14 cellular contexts compared by ENCODE assay signal in genomic region chr3:46912986-46913385, GRCh38. TPM values are rescaled to one million over a fixed set of nuclear protein-coding genes. Genes with fewer than 3 reads are reported as not detected.
DNase-seq lines count a peak whose midpoint lies in the region; ATAC-seq and TF ChIP-seq lines count a peak whose summit lies in the region.
"Had no signal": no experiment of that assay in that cellular context is flagged by ENCODE, and none has a peak within 500 bp of the region (broad histone marks: within the 10 kb centered on the region; RNA-seq: fewer than 3 reads in every experiment).

No MANE protein-coding gene starts in this region.

- peaks cover 20% of the 10 kb centered on the region for H3K4me1 Mint-ChIP-seq in T-helper 17 cell
- H3K4me1 Mint-ChIP-seq in activated T-helper 17 cell treated with anti-CD3 and anti-CD28 coated beads, Interleukin-2, amount 50 U/mL, for 72 hours: peaks cover 15% of the 10 kb centered on the region
- peaks cover 16% of the 10 kb centered on the region for H3K4me1 Mint-ChIP-seq in activated CD8-positive, alpha-beta T cell treated with anti-CD3 and anti-CD28 coated beads, Interleukin-2, amount 10 ng/mL, durations not matched to agents 7 days and 5 days (ENCODE audit: low read depth)

- H3K4me3 ChIP-seq in heart right ventricle (no peak overlapping the region), spleen (no peak overlapping the region)
- H3K4me3 ChIP-seq: GM23338 had no signal

- peak overlapping the region; percentile 79 for H3K27ac Mint-ChIP-seq in T-helper 17 cell
- no peak overlapping the region for H3K27ac Mint-ChIP-seq in activated T-helper 17 cell treated with anti-CD3 and anti-CD28 coated beads, Interleukin-2, amount 50 U/mL, for 72 hours
- H3K27ac Mint-ChIP-seq in activated CD8-positive, alpha-beta T cell treated with anti-CD3 and anti-CD28 coated beads, Interleukin-2, amount 10 ng/mL, durations not matched to agents 7 days and 5 days: no peak overlapping the region
- H3K27ac Mint-ChIP-seq: CD4-positive, CD25-positive, alpha-beta regulatory T cell; GM23338; HFFc6 had no signal

- H3K4me1 ChIP-seq in heart right ventricle: peaks cover 9 to 34% (median 24%) of the 10 kb centered on the region in 9 donors
- H3K4me1 ChIP-seq in spleen: peaks cover 3 to 29% (median 19%) of the 10 kb centered on the region in 6 donors
- H3K4me1 ChIP-seq: Caco-2 had no signal

- H3K9me3 ChIP-seq in heart right ventricle (peaks cover 0 to 10% (median 0%) of the 10 kb centered on the region in 11 donors), T-helper 17 cell (ENCODE audit: control insufficient read depth, low read length, poor library complexity, severe bottlenecking) (no peaks in the 10 kb centered on the region), spleen (peaks cover 0 to 8% (median 0%) of the 10 kb centered on the region in 8 donors)
- H3K9me3 ChIP-seq: BE2C, Caco-2 had no signal

- H3K27me3 ChIP-seq in heart right ventricle: no peaks in the 10 kb centered on the region
- H3K27me3 ChIP-seq in spleen (replicated peaks in 1 of 7): no peaks in the 10 kb centered on the region
- H3K27me3 ChIP-seq: BE2C had no signal

- TF ChIP-seq POLR2A in spleen (IDR thresholded peaks at IDR 0.05): no peak

- POLR2A ChIA-PET in activated CD8-positive, alpha-beta T cell treated with anti-CD3 and anti-CD28 coated beads, Interleukin-2, amount 10 ng/mL, durations not matched to agents 7 days and 5 days (lab: Charles Lee): interaction anchor here (0.6 to 1.3 kb wide), 3 partner anchors 9 to 224 kb away, joined by 3 to 4 read pairs (median 3); partner anchors contain the start of gene NBEAL2

- no peaks in the 10 kb centered on the region for H3K27me3 Mint-ChIP-seq in T-helper 17 cell
- no peaks in the 10 kb centered on the region for H3K27me3 Mint-ChIP-seq in activated T-helper 17 cell treated with anti-CD3 and anti-CD28 coated beads, Interleukin-2, amount 50 U/mL, for 72 hours
- no peaks in the 10 kb centered on the region for H3K27me3 Mint-ChIP-seq in activated CD8-positive, alpha-beta T cell treated with anti-CD3 and anti-CD28 coated beads, Interleukin-2, amount 10 ng/mL, durations not matched to agents 7 days and 5 days (ENCODE audit: low read depth)
- H3K27me3 Mint-ChIP-seq: CD4-positive, CD25-positive, alpha-beta regulatory T cell had no signal

- peaks cover 2% of the 10 kb centered on the region for H3K36me3 Mint-ChIP-seq in T-helper 17 cell (ENCODE audit: low read depth)
- H3K36me3 Mint-ChIP-seq in activated T-helper 17 cell treated with anti-CD3 and anti-CD28 coated beads, Interleukin-2, amount 50 U/mL, for 72 hours (ENCODE audit: low read depth): peaks cover 29% of the 10 kb centered on the region
- peaks cover 26% of the 10 kb centered on the region for H3K36me3 Mint-ChIP-seq in activated CD8-positive, alpha-beta T cell treated with anti-CD3 and anti-CD28 coated beads, Interleukin-2, amount 10 ng/mL, durations not matched to agents 7 days and 5 days (ENCODE audit: low read depth)

- intact Hi-C loops in left cardiac atrium (cut with DNase I): no loop called here
- intact Hi-C loops in heart right ventricle (cut with DNase I): no loop called here
- intact Hi-C loops in spleen (cut with DNase I; ENCODE audit: low total_unique reads): no loop called here

- DNase-seq in left cardiac atrium (peak; percentile 3), heart right ventricle (no peak), T-helper 17 cell (no peak), spleen (peak; percentile 7), SKM-1 (lab: John Stamatoyannopoulos, UW; ENCODE audit: unreplicated experiment) (no peak)
- no peak for DNase-seq in activated CD8-positive, alpha-beta T cell treated with anti-CD3 and anti-CD28 coated beads, Interleukin-2, amount 10 ng/mL, durations not matched to agents 7 days and 5 days
- DNase-seq: Caco-2; CD4-positive, CD25-positive, alpha-beta regulatory T cell; HFFc6 had no signal

- H3K9me3 Mint-ChIP-seq in activated T-helper 17 cell treated with anti-CD3 and anti-CD28 coated beads, Interleukin-2, amount 50 U/mL, for 72 hours: no peaks in the 10 kb centered on the region
- H3K9me3 Mint-ChIP-seq in activated CD8-positive, alpha-beta T cell treated with anti-CD3 and anti-CD28 coated beads, Interleukin-2, amount 10 ng/mL, durations not matched to agents 7 days and 5 days (ENCODE audit: insufficient read depth): no peaks in the 10 kb centered on the region

- no peak for ATAC-seq in left cardiac atrium
- ATAC-seq in heart right ventricle: no peak
- ATAC-seq in T-helper 17 cell: no peak
- peak; percentile 22 for ATAC-seq in activated T-helper 17 cell treated with anti-CD3 and anti-CD28 coated beads, Interleukin-2, amount 50 U/mL, for 72 hours (replicated peaks)
- no peak for ATAC-seq in activated CD8-positive, alpha-beta T cell treated with anti-CD3 and anti-CD28 coated beads, Interleukin-2, amount 10 ng/mL, durations not matched to agents 7 days and 5 days
- ATAC-seq: GM23338, HCT116 had no signal

- no peak overlapping the region for H3K4me3 Mint-ChIP-seq in T-helper 17 cell
- H3K4me3 Mint-ChIP-seq in activated T-helper 17 cell treated with anti-CD3 and anti-CD28 coated beads, Interleukin-2, amount 50 U/mL, for 72 hours: no peak overlapping the region
- no peak overlapping the region for H3K4me3 Mint-ChIP-seq in activated CD8-positive, alpha-beta T cell treated with anti-CD3 and anti-CD28 coated beads, Interleukin-2, amount 10 ng/mL, durations not matched to agents 7 days and 5 days
- H3K4me3 Mint-ChIP-seq: CD4-positive, CD25-positive, alpha-beta regulatory T cell; GM23338; HFFc6 had no signal

- H3K27ac ChIP-seq in heart right ventricle: no peak overlapping the region
- H3K27ac ChIP-seq in spleen: no peak overlapping the region

- WGBS in heart right ventricle, 2 donors: 95 to 97% methylated on average over 3 of the region's 3 CpGs
- WGBS in spleen, 5 donors: 90 to 94% (median 93%) methylated on average over 3 of the region's 3 CpGs

- TF ChIP-seq CTCF in heart right ventricle (IDR thresholded peaks at IDR 0.05) (no peak), spleen (IDR thresholded peaks at IDR 0.05 in 8 of 11, conservative IDR thresholded peaks at IDR 0.05 in 3 of 11) (no peak)

- CTCF ChIA-PET in activated CD8-positive, alpha-beta T cell treated with anti-CD3 and anti-CD28 coated beads, Interleukin-2, amount 10 ng/mL, durations not matched to agents 7 days and 5 days (lab: Charles Lee): interaction anchor here (0.7 to 1.3 kb wide), 2 partner anchors 85 to 86 kb away, joined by 3 to 4 read pairs; no protein-coding TSS in a partner anchor

- peaks cover 0 to 21% (median 12%) of the 10 kb centered on the region in 9 donors for H3K36me3 ChIP-seq in heart right ventricle
- peaks cover 0 to 30% (median 13%) of the 10 kb centered on the region in 6 donors for H3K36me3 ChIP-seq in spleen
- H3K36me3 ChIP-seq: BE2C had no signal

RNA-seq across cellular contexts. Expression of gene PTH1R, which starts 35.5 kb away (rescaled TPM):
- total RNA-seq in left cardiac atrium (10 to 100 TPM in 1 of 2 donors, 1 to 10 TPM in 1; 5.4 to 10.0 TPM), heart right ventricle (10 to 100 TPM in 2 of 10 donors, 1 to 10 TPM in 8; 1.5 to 18.5 (median 3.0) TPM), T-helper 17 cell (not detected), spleen (10 to 100 TPM in 6 of 7 donors, 1 to 10 TPM in 1; 5.1 to 38.7 (median 21.9) TPM)
- polyA plus RNA-seq in heart right ventricle (10 to 100 TPM; 12.8 to 89.8 TPM), spleen (100 to 1,000 TPM in 1 of 3 donors, 10 to 100 TPM in 2; 61.8 to 190 (median 67.1) TPM)
- total RNA-seq in activated T-helper 17 cell treated with anti-CD3 and anti-CD28 coated beads, Interleukin-2, amount 50 U/mL, for 72 hours: not detected
- total RNA-seq in activated CD8-positive, alpha-beta T cell treated with anti-CD3 and anti-CD28 coated beads, Interleukin-2, amount 10 ng/mL, durations not matched to agents 7 days and 5 days: not detected
- total RNA-seq: CD4-positive, CD25-positive, alpha-beta regulatory T cell had no signal
- polyA plus RNA-seq: CD4-positive, CD25-positive, alpha-beta regulatory T cell had no signal

RNA-seq across cellular contexts. Expression of gene MYL3, which starts 49.7 kb away (rescaled TPM):
- total RNA-seq in left cardiac atrium: 100 to 1,000 TPM; 157 to 557 TPM
- 1,000 to 10,000 TPM; 5,377 to 9,904 (median 7,431) TPM for total RNA-seq in heart right ventricle
- polyA plus RNA-seq in heart right ventricle: 1,000 to 10,000 TPM; 7,541 to 8,578 TPM
- not detected for total RNA-seq in T-helper 17 cell
- total RNA-seq in activated T-helper 17 cell treated with anti-CD3 and anti-CD28 coated beads, Interleukin-2, amount 50 U/mL, for 72 hours: not detected
- 10 to 100 TPM in 2 of 7 donors, 1 to 10 TPM in 5; 1.9 to 16.2 (median 7.3) TPM for total RNA-seq in spleen
- 1 to 10 TPM; 2.6 to 6.7 (median 5.3) TPM for polyA plus RNA-seq in spleen
- total RNA-seq in activated CD8-positive, alpha-beta T cell treated with anti-CD3 and anti-CD28 coated beads, Interleukin-2, amount 10 ng/mL, durations not matched to agents 7 days and 5 days: not detected
- total RNA-seq: CD4-positive, CD25-positive, alpha-beta regulatory T cell; GM23338; IMR-90 had no signal
- polyA plus RNA-seq: CD4-positive, CD25-positive, alpha-beta regulatory T cell; GM23338 had no signal

Comparison
In these comparisons a context has a peak if more than half of its experiments do, and no peak if none do; other contexts are left out.
1. DNase-seq: peak in left cardiac atrium (single experiment) and spleen (single experiment); none in heart right ventricle (0 of 2), T-helper 17 cell (0 of 3), SKM-1 (single experiment) and activated CD8-positive, alpha-beta T cell treated with anti-CD3 and anti-CD28 coated beads, Interleukin-2, amount 10 ng/mL, durations not matched to agents 7 days and 5 days (single experiment).
2. RNA of gene MYL3, which starts 49.7 kb away (total RNA-seq): 5,377 to 9,904 TPM in heart right ventricle; 157 to 557 TPM in left cardiac atrium, 1.9 to 16.2 TPM in spleen, not detected in T-helper 17 cell, not detected in activated T-helper 17 cell treated with anti-CD3 and anti-CD28 coated beads, Interleukin-2, amount 50 U/mL, for 72 hours and not detected in activated CD8-positive, alpha-beta T cell treated with anti-CD3 and anti-CD28 coated beads, Interleukin-2, amount 10 ng/mL, durations not matched to agents 7 days and 5 days; every median in the first group is over 4 times any median in the second.